In genomic region chr22:19730662-19731360, GRCh38 we compare ENCODE assay signal across 9 cellular contexts. TPM values are rescaled to one million over a fixed set of nuclear protein-coding genes. Genes with fewer than 3 reads are reported as not detected.
A peak's percentile ranks its signal among the peaks of the same experiment; 100 is the strongest.
DNase-seq lines count a peak whose midpoint lies in the region; ATAC-seq and TF ChIP-seq lines count a peak whose summit lies in the region.
"Had no signal": no experiment of that assay in that cellular context is flagged by ENCODE, and none has a peak within 500 bp of the region (broad histone marks: within the 10 kb centered on the region; RNA-seq: fewer than 3 reads in every experiment).

No MANE protein-coding gene starts in this region.

- no peak overlapping the region for H2BK5ac ChIP-seq in IMR-90 (ENCODE audit: low read depth, low read length, poor library complexity, severe bottlenecking)

- peaks cover 11% of the 10 kb centered on the region for H3K9me3 Mint-ChIP-seq in nephron progenitor cell
- no peaks in the 10 kb centered on the region for H3K9me3 Mint-ChIP-seq in stimulated activated naive B cell treated with anti-CD40 and anti-IgM and Interleukin-4, amounts not matched to agents 10 μg/mL and 1 μg/mL and 100 μg/mL, for 72 hours

- peak overlapping the region; percentile 70 for H3K4me2 ChIP-seq in IMR-90 (ENCODE audit: low read depth, low read length)

- no peak overlapping the region for H3K4me3 Mint-ChIP-seq in nephron progenitor cell
- peak overlapping the region; percentile 84 to 87 for H3K4me3 Mint-ChIP-seq in stimulated activated naive B cell treated with anti-CD40 and anti-IgM and Interleukin-4, amounts not matched to agents 10 μg/mL and 1 μg/mL and 100 μg/mL, for 72 hours

- BruUV-seq in IMR-90 (replicated peaks; lab: Mats Ljungman, UMichigan) = no TSS peak

- intact Hi-C loops in IMR-90 (cut with micrococcal nuclease) = loop anchor here (1.0 to 5.0 kb wide), 3 partner anchors 121 to 281 kb away; partner anchors contain the start of genes GNB1L and RTL10

- H3K4me1 ChIP-seq in IMR-90 (ENCODE audit: control insufficient read depth, insufficient read depth, low read length) = no peaks in the 10 kb centered on the region; the same call in none of the 2 replicates

- DNase-seq in EH (ENCODE audit: low read depth) = peak; percentile 80
- peak; percentile 67 for DNase-seq in IMR-90
- DNase-seq in RKO (ENCODE audit: low spot score) = peak; percentile 80
- peak; percentile 72 to 82 for DNase-seq in activated T-helper 1 cell treated with anti-CD3 and anti-CD28 coated beads, Interleukin-2, amount 50 U/mL, for 16 hours (ENCODE audit: low read depth in 1 of 2, low spot score in 1 of 2)
- peak; percentile 79 for DNase-seq in fibroblast of pulmonary artery (ENCODE audit: low read depth)
- DNase-seq in nephron progenitor cell = peak; percentile 96
- peak; percentile 64 for DNase-seq in stimulated activated naive B cell treated with anti-CD40 and anti-IgM and Interleukin-4, amounts not matched to agents 10 μg/mL and 1 μg/mL and 100 μg/mL, for 72 hours

- no peaks in the 10 kb centered on the region for H3K9me1 ChIP-seq in IMR-90 (ENCODE audit: insufficient read depth, low read length)

- no peak overlapping the region for H3K27ac ChIP-seq in IMR-90 (ENCODE audit: insufficient read depth, low read length)

- TF ChIP-seq CTCF in IMR-90 (conservative IDR thresholded peaks at IDR 0.05; ENCODE audit: low read depth, low read length) = peak; percentile 97
- peak; percentile 82 for TF ChIP-seq CTCF in fibroblast of pulmonary artery (IDR thresholded peaks at IDR 0.05; ENCODE audit: low read length, missing control alignments)
- peak; percentile 90 for TF ChIP-seq CTCF in nephron progenitor cell (IDR thresholded peaks at IDR 0.05)

- H3K36me3 ChIP-seq in IMR-90 (ENCODE audit: control insufficient read depth, insufficient read depth, low read length) = no peaks in the 10 kb centered on the region

- H3K18ac ChIP-seq in IMR-90 (ENCODE audit: low read depth, low read length) = no peak overlapping the region

- peak overlapping the region; percentile 37 for H3K4me3 ChIP-seq in IMR-90 (ENCODE audit: insufficient read depth, low read depth, low read length)
- peak overlapping the region; percentile 47 for H3K4me3 ChIP-seq in fibroblast of pulmonary artery (replicated peaks; ENCODE audit: low read depth, low read length)

- no peak overlapping the region for H3K27ac Mint-ChIP-seq in nephron progenitor cell
- no peak overlapping the region for H3K27ac Mint-ChIP-seq in stimulated activated naive B cell treated with anti-CD40 and anti-IgM and Interleukin-4, amounts not matched to agents 10 μg/mL and 1 μg/mL and 100 μg/mL, for 72 hours

- no peaks in the 10 kb centered on the region for H3K9me3 ChIP-seq in IMR-90 (ENCODE audit: control insufficient read depth, insufficient read depth, low read length)

- no peak overlapping the region for H3K23ac ChIP-seq in IMR-90 (ENCODE audit: low read depth, low read length)

- H3K56ac ChIP-seq in IMR-90 (ENCODE audit: extremely low read depth, insufficient read depth, low read length) = no peak overlapping the region

- peak overlapping the region; percentile 96 for H2AFZ ChIP-seq in IMR-90 (replicated peaks; ENCODE audit: low read length, poor library complexity)

- peaks cover 10% of the 10 kb centered on the region for H3K4me1 Mint-ChIP-seq in nephron progenitor cell
- H3K4me1 Mint-ChIP-seq in stimulated activated naive B cell treated with anti-CD40 and anti-IgM and Interleukin-4, amounts not matched to agents 10 μg/mL and 1 μg/mL and 100 μg/mL, for 72 hours = peaks cover 2 to 10% of the 10 kb centered on the region in 2 donors

- peak overlapping the region; percentile 45 for H4K5ac ChIP-seq in IMR-90 (ENCODE audit: low read depth, low read length)

- H3K27me3 Mint-ChIP-seq in nephron progenitor cell (ENCODE audit: low read depth, poor library complexity) = peaks cover 91% of the 10 kb centered on the region
- H3K27me3 Mint-ChIP-seq in stimulated activated naive B cell treated with anti-CD40 and anti-IgM and Interleukin-4, amounts not matched to agents 10 μg/mL and 1 μg/mL and 100 μg/mL, for 72 hours = peaks cover 32 to 54% of the 10 kb centered on the region in 2 donors

- POLR2A ChIA-PET in IMR-90 (lab: Charles Lee; ENCODE audit: unreplicated experiment) = interaction anchor here (0.5 kb wide), 1 partner anchor 167 kb away, joined by 4 read pairs; no protein-coding TSS in a partner anchor

- peak overlapping the region; percentile 72 for H4K91ac ChIP-seq in IMR-90 (ENCODE audit: insufficient read depth, low read depth, low read length)

- 6% methylated on average over 16 of the region's 48 CpGs; no CpG with 5 or more reads in 1 of the 2 experiments for WGBS in IMR-90 (ENCODE audit: extremely low coverage in 2 of 2, insufficient read length in 1 of 2), 2 experiments

- H3K9ac ChIP-seq in IMR-90 (ENCODE audit: low read depth, low read length) = peak overlapping the region; percentile 28

- H4K8ac ChIP-seq in IMR-90 (ENCODE audit: low read depth in 2 of 2, low read length in 2 of 2) = peak overlapping the region; percentile 29 to 95

- H2AK9ac ChIP-seq in IMR-90 (replicated peaks; ENCODE audit: low read depth, low read length, poor library complexity) = peak overlapping the region; percentile 92

- H4K20me1 ChIP-seq in IMR-90 (ENCODE audit: insufficient read depth, low read length) = no peaks in the 10 kb centered on the region

- peak overlapping the region; percentile 8; the same call in 1 of the 2 replicates for H2BK20ac ChIP-seq in IMR-90 (ENCODE audit: low read depth, low read length)

- CTCF ChIA-PET in IMR-90 (lab: Yijun Ruan, JAX) = interaction anchor here (0.5 to 2.0 kb wide), 24 partner anchors 9 to 228 kb away, joined by 3 to 27 read pairs (median 4); no protein-coding TSS in a partner anchor

- H3K4ac ChIP-seq in IMR-90 (ENCODE audit: low read depth, low read length) = peak overlapping the region; percentile 71

- peak overlapping the region; percentile 6; the same call in 1 of the 2 replicates for H2AK5ac ChIP-seq in IMR-90 (ENCODE audit: low read depth, low read length)

- no peaks in the 10 kb centered on the region for H3K36me3 Mint-ChIP-seq in nephron progenitor cell (ENCODE audit: low read depth)
- no peaks in the 10 kb centered on the region for H3K36me3 Mint-ChIP-seq in stimulated activated naive B cell treated with anti-CD40 and anti-IgM and Interleukin-4, amounts not matched to agents 10 μg/mL and 1 μg/mL and 100 μg/mL, for 72 hours

- peak; percentile 98 for TF ChIP-seq RAD21 in IMR-90 (IDR thresholded peaks at IDR 0.05; ENCODE audit: low read length)

- dilution Hi-C loops in IMR-90 (cut with HindIII; ENCODE audit: low sequenced_read_pairs, unreplicated experiment) = no loop called here

- ATAC-seq in IMR-90 (ENCODE audit: low read depth) = peak; percentile 97
- ATAC-seq in stimulated activated naive B cell treated with anti-CD40 and anti-IgM and Interleukin-4, amounts not matched to agents 10 μg/mL and 1 μg/mL and 100 μg/mL, for 72 hours (replicated peaks) = peak; percentile 86 to 92
- no peak for ATAC-seq in GM18909 (IDR thresholded peaks at IDR 0.05; ENCODE audit: poor library complexity, unreplicated experiment)

- in situ Hi-C loops in IMR-90 (cut with MboI; ENCODE audit: low sequenced_read_pairs) = loop anchor here (5.0 kb wide), 1 partner anchor 181 kb away; no protein-coding TSS in a partner anchor

- peak overlapping the region; percentile 43 for H3K14ac ChIP-seq in IMR-90 (replicated peaks; ENCODE audit: low read depth, low read length)

- H2BK120ac ChIP-seq in IMR-90 (ENCODE audit: low read depth, low read length) = peak overlapping the region; percentile 47

- TF ChIP-seq POLR2A in IMR-90 (IDR thresholded peaks at IDR 0.05; ENCODE audit: low read depth, low read length) = no peak; the same call in 1 of the 2 replicates

- no peaks in the 10 kb centered on the region for H3K79me1 ChIP-seq in IMR-90 (ENCODE audit: low read depth in 1 of 2, low read length in 2 of 2)

- peaks cover 12% of the 10 kb centered on the region; the same call in 1 of the 2 replicates for H3K27me3 ChIP-seq in IMR-90 (ENCODE audit: control insufficient read depth, insufficient read depth, low read length)

- H2BK15ac ChIP-seq in IMR-90 (ENCODE audit: low read depth, low read length) = no peak overlapping the region; the same call in 2 of the 3 replicates

TF ChIP-seq in IMR-90, 13 proteins besides CTCF, POLR2A, EP300 and RAD21:
- TF ChIP-seq SMC3 (IDR thresholded peaks at IDR 0.05; ENCODE audit: low read depth, low read length) = peak; percentile 99
- TF ChIP-seq MAZ (IDR thresholded peaks at IDR 0.05; ENCODE audit: borderline replicate concordance, low read depth, low read length) = peak; percentile 82; the same call in 1 of the 2 replicates
- no peak for TF ChIP-seq MXI1 (IDR thresholded peaks at IDR 0.05; ENCODE audit: borderline replicate concordance, low read depth, low read length)

RNA-seq across cellular contexts. Expression of gene GP1BB, which starts 7.5 kb away (rescaled TPM):
- 0.18 and 0.28 TPM in 2 replicates for total RNA-seq in IMR-90 (2012; rRNA removed)
- polyA plus RNA-seq in IMR-90 (2012; rRNA removed) = 1.5 and 4.6 TPM in 2 replicates
- 1.2 and 3.0 TPM in 2 replicates for polyA plus RNA-seq in IMR-90 (2012; cell fraction: cytosol; rRNA removed)
- 7.1 and 36.7 TPM in 2 replicates for polyA plus RNA-seq in IMR-90 (2012; cell fraction: nucleus; rRNA removed; ENCODE audit: low replicate concordance)

RNA-seq across cellular contexts. Expression of gene SEPTIN5, which starts 16.5 kb away (rescaled TPM):
- total RNA-seq in IMR-90 (2012; rRNA removed) = 16.8 and 17.2 TPM in 2 replicates
- 20.7 and 22.3 TPM in 2 replicates for polyA plus RNA-seq in IMR-90 (2012; rRNA removed)
- 10.4 and 22.8 TPM in 2 replicates for polyA plus RNA-seq in IMR-90 (2012; cell fraction: cytosol; rRNA removed)
- polyA plus RNA-seq in IMR-90 (2012; cell fraction: nucleus; rRNA removed; ENCODE audit: low replicate concordance) = 65.7 and 90.4 TPM in 2 replicates

RNA-seq across cellular contexts. Expression of gene TBX1, which starts 29.8 kb away (rescaled TPM):
- not detected in 2 replicates for total RNA-seq in IMR-90 (2012; rRNA removed)
- 0.03 and 0.13 TPM in 2 replicates for polyA plus RNA-seq in IMR-90 (2012; rRNA removed)
- 0.03 TPM in 1 of 2 replicates, not detected in the other for polyA plus RNA-seq in IMR-90 (2012; cell fraction: cytosol; rRNA removed)
- polyA plus RNA-seq in IMR-90 (2012; cell fraction: nucleus; rRNA removed; ENCODE audit: low replicate concordance) = 0.08 and 0.36 TPM in 2 replicates
- total RNA-seq: temporal lobe had no signal
